Comparison of ENCODE assay signal across 8 cellular contexts in the genomic region with DNA sequence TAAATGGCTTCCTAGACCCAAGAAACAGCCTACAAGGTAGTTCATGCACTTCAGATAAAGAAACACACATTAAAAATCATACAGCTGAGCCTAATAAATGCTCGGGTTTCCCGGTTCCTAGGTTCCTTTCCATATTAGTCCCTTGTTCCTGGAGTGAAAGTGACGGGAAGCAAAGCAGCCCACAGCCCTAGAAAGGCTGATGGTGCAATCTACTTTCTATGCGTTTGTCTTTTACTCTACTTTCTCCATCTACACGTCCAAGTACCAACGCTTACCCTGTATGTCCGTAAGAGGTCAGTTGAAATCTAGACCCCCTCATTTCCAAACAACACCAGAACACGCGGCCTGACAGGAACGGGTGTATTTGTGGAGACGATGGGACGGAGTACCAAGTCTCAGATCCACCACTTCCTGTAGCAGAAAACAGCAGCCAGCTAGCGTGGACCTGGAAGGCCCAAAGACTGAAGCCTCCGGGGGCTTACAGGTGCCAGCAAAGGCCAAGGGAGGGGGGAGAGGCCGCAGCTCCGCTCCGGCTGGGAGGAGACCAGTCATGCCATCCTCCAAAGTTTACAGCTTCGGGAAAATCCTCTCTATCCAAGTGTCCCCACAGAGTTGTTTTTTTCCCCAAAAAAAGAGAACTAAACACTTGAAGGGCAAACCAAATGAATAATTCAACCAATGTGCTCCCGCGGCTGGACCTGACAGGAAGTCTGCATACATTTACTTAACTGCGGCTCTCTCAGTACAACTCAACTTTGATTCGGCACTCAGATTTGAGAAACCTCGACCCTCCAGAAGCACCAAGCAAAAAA. TPM values are rescaled to one million over a fixed set of nuclear protein-coding genes. Genes with fewer than 3 reads are reported as not detected.
DNase-seq lines count a peak whose midpoint lies in the region; ATAC-seq and TF ChIP-seq lines count a peak whose summit lies in the region.

No MANE protein-coding gene starts in this region.

- H3K4me1 Mint-ChIP-seq in activated T-cell treated with anti-CD3 and anti-CD28 coated beads, Interleukin-2, amount 50 U/mL, for 4 hours (ENCODE audit: low read depth), result peaks cover 89% of the 10 kb centered on the region
- H3K4me1 Mint-ChIP-seq in stimulated activated naive CD8-positive, alpha-beta T cell treated with anti-CD3 and anti-CD28 coated beads, Interleukin-15, Interleukin-2, amounts not matched to agents 100 ng/mL and 50 ng/mL, for 24 hours (ENCODE audit: low read depth), result peaks cover 95% of the 10 kb centered on the region

- H3K27ac Mint-ChIP-seq in stimulated activated naive CD8-positive, alpha-beta T cell treated with anti-CD3 and anti-CD28 coated beads, Interleukin-15, Interleukin-2, amounts not matched to agents 100 ng/mL and 50 ng/mL, for 24 hours, result peak overlapping the region; percentile 75

- peak overlapping the region in 2 of 4 donors; percentile 7 to 47 for H3K4me3 ChIP-seq in esophagus squamous epithelium

- H3K9me3 Mint-ChIP-seq in activated T-cell treated with anti-CD3 and anti-CD28 coated beads, Interleukin-2, amount 50 U/mL, for 4 hours, result no peaks in the 10 kb centered on the region
- H3K9me3 Mint-ChIP-seq in stimulated activated naive CD8-positive, alpha-beta T cell treated with anti-CD3 and anti-CD28 coated beads, Interleukin-15, Interleukin-2, amounts not matched to agents 100 ng/mL and 50 ng/mL, for 24 hours, result no peaks in the 10 kb centered on the region

- intact Hi-C loops in esophagus squamous epithelium (cut with DNase I), result no loop called here

- H3K4me1 ChIP-seq in esophagus squamous epithelium, result peaks cover 27 to 96% (median 49%) of the 10 kb centered on the region in 3 donors

- ATAC-seq in activated T-cell treated with anti-CD3 and anti-CD28 coated beads, Interleukin-2, amount 50 U/mL, for 4 hours, result peak; percentile 56 to 64
- no peak for ATAC-seq in GM19467 (IDR thresholded peaks at IDR 0.05; ENCODE audit: unreplicated experiment)

- H3K27ac ChIP-seq in esophagus squamous epithelium, result peak overlapping the region in 3 of 4 donors; percentile 18 to 51 (median 47)

- no peak for TF ChIP-seq POLR2A in esophagus squamous epithelium (IDR thresholded peaks at IDR 0.05)

- H3K36me3 ChIP-seq in esophagus squamous epithelium, result peaks cover 0 to 28% (median 0%) of the 10 kb centered on the region in 3 donors

- no peaks in the 10 kb centered on the region for H3K9me3 ChIP-seq in esophagus squamous epithelium

- peak overlapping the region; percentile 75 for H3K4me3 Mint-ChIP-seq in activated T-cell treated with anti-CD3 and anti-CD28 coated beads, Interleukin-2, amount 50 U/mL, for 4 hours
- peak overlapping the region; percentile 75 for H3K4me3 Mint-ChIP-seq in stimulated activated naive CD8-positive, alpha-beta T cell treated with anti-CD3 and anti-CD28 coated beads, Interleukin-15, Interleukin-2, amounts not matched to agents 100 ng/mL and 50 ng/mL, for 24 hours

- no peaks in the 10 kb centered on the region for H3K27me3 ChIP-seq in esophagus squamous epithelium

- 65 to 68% methylated on average over 16 to 18 of the region's 23 CpGs for WGBS in esophagus squamous epithelium, 2 donors

- H3K27me3 Mint-ChIP-seq in activated T-cell treated with anti-CD3 and anti-CD28 coated beads, Interleukin-2, amount 50 U/mL, for 4 hours (ENCODE audit: low read depth), result no peaks in the 10 kb centered on the region
- H3K27me3 Mint-ChIP-seq in stimulated activated naive CD8-positive, alpha-beta T cell treated with anti-CD3 and anti-CD28 coated beads, Interleukin-15, Interleukin-2, amounts not matched to agents 100 ng/mL and 50 ng/mL, for 24 hours, result no peaks in the 10 kb centered on the region

- H3K36me3 Mint-ChIP-seq in activated T-cell treated with anti-CD3 and anti-CD28 coated beads, Interleukin-2, amount 50 U/mL, for 4 hours (ENCODE audit: insufficient read depth), result peaks cover 4% of the 10 kb centered on the region
- H3K36me3 Mint-ChIP-seq in stimulated activated naive CD8-positive, alpha-beta T cell treated with anti-CD3 and anti-CD28 coated beads, Interleukin-15, Interleukin-2, amounts not matched to agents 100 ng/mL and 50 ng/mL, for 24 hours (ENCODE audit: low read depth), result peaks cover 37% of the 10 kb centered on the region

- no peak for TF ChIP-seq CTCF in esophagus squamous epithelium (IDR thresholded peaks at IDR 0.05)

- no peak for DNase-seq in activated T-cell treated with anti-CD3 and anti-CD28 coated beads, Interleukin-2, amount 50 U/mL, for 4 hours
- no peak for DNase-seq in activated T-cell treated with anti-CD3 and anti-CD28 coated beads, Interleukin-2, amount 50 U/mL, for 48 hours
- peak; percentile 82 to 85 for DNase-seq in Kasumi-1 (lab: John Stamatoyannopoulos, UW)
- no peak for DNase-seq in esophagus squamous epithelium (lab: John Stamatoyannopoulos, UW)
- no peak for DNase-seq in AG08396 (ENCODE audit: low spot score)
- no peak for DNase-seq in dedifferentiated amniotic fluid mesenchymal stem cell (ENCODE audit: extremely low spot score)

RNA-seq across cellular contexts. Expression of gene STK24, which starts 34.1 kb away (rescaled TPM):
- 100 to 1,000 TPM; 135 to 152 (median 142) TPM for total RNA-seq in activated T-cell treated with anti-CD3 and anti-CD28 coated beads, Interleukin-2, amount 50 U/mL, for 4 hours
- 100 to 1,000 TPM; 119 to 156 (median 130) TPM for total RNA-seq in esophagus squamous epithelium

Comparison
In these comparisons a context has a peak if more than half of its experiments do, and no peak if none do; other contexts are left out.
1. DNase-seq: peak in Kasumi-1 (2 of 2); none in activated T-cell treated with anti-CD3 and anti-CD28 coated beads, Interleukin-2, amount 50 U/mL, for 4 hours (single experiment), activated T-cell treated with anti-CD3 and anti-CD28 coated beads, Interleukin-2, amount 50 U/mL, for 48 hours (0 of 2), esophagus squamous epithelium (single experiment), AG08396 (single experiment) and dedifferentiated amniotic fluid mesenchymal stem cell (single experiment).